1 cellular context compared by ENCODE assay signal in the genomic region with DNA sequence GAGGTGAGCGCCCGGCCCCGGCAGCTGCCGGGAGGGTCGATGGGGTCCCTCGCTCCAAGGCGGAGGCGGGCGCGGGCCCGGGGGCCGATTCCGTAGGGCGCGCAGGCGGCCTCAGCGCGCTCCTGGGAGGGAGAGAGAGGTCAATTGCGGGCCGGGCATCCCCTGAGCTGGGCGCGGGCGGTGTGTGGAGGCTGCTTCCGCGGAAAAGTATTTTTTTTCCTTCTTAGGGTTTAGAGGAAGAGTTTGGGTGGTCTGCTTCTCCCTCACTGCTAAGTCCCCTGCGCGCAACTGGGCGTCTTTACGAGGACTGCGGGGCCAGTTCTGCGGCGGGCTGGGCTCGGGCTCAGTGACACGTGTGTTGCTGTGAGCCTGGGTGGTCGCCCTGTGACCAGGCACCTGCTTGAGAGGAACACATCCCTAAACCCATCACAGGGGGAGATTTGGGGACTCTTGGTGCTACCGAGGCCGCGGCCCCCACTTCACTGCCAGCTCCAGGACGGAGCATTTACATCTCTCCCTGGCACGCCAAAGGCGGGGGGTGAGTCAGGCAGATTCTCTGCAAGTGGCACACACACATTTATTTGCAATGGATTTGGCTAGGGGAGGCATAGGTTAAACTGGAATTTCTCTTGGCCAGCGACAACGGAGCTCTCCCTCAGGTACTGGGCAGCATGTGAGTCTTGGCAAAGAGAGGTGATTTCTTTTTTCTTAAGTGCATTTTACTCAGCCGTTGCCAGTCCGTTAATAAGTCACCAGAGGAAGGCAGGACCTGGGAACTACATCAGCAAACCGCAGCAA.
A peak's percentile ranks its signal among the peaks of the same experiment; 100 is the strongest.
TF ChIP-seq lines count a peak whose summit lies in the region.

No MANE protein-coding gene starts in this region.

TF ChIP-seq in H1, 55 proteins besides CTCF, POLR2A, EP300 and RAD21 (continued from another document):
- peak; percentile 37; the same call in 1 of the 2 replicates for TF ChIP-seq SUZ12 (IDR thresholded peaks at IDR 0.05; ENCODE audit: low read length)
- TF ChIP-seq EZH2 (IDR thresholded peaks at IDR 0.05; ENCODE audit: low read depth, low read length, severe bottlenecking): peak; percentile 20
- peak; percentile 58 for TF ChIP-seq ASH2L (IDR thresholded peaks at IDR 0.05; ENCODE audit: low read length)
- no peak for TF ChIP-seq NANOG (IDR thresholded peaks at IDR 0.05; ENCODE audit: insufficient read depth, low read depth, low read length, poor library complexity, severe bottlenecking)
- 0 out of 2 replicates have a peak, but pooled peaks have one; percentile 7 for TF ChIP-seq RBBP5 (IDR thresholded peaks at IDR 0.05; ENCODE audit: borderline replicate concordance, low read depth, low read length)
